In the genomic region with DNA sequence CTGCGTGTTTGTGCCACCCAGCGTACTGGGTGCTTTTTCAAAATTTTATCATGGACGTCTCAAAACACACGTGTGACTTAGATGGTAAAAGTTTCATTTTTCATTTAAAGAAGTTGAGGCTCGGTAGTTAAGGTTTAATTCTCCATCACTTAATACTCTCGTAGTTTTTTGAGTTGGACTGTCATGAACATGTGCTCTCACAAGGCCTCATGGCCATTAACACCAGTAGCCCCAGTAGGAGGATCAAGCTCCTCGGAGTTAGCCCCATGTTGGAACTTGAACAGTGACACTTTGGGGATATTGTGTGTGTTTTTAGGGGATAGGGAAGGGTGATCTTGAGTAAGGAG, we compare ENCODE assay signal across 8 cellular contexts. TPM values are rescaled to one million over a fixed set of nuclear protein-coding genes. Genes with fewer than 3 reads are reported as not detected.
A peak's percentile ranks its signal among the peaks of the same experiment; 100 is the strongest.
DNase-seq lines count a peak whose midpoint lies in the region; ATAC-seq and TF ChIP-seq lines count a peak whose summit lies in the region.

No MANE protein-coding gene starts in this region.

- H3K4me1 ChIP-seq in GM23338 (ENCODE audit: insufficient read depth) (peaks cover 18% of the 10 kb centered on the region; the same call in 1 of the 2 replicates), foreskin keratinocyte (peaks cover 4% of the 10 kb centered on the region), skeletal muscle tissue (ENCODE audit: control insufficient read depth in 3 of 3, insufficient read depth in 3 of 3, low read length in 3 of 3) (peaks cover 6 to 10% (median 10%) of the 10 kb centered on the region in 3 donors)

- CTCF ChIA-PET in T-cell (lab: Charles Lee), result interaction anchor here in 1 of 2 donors (1.0 to 1.1 kb wide), 2 partner anchors 50 to 87 kb away, joined by 4 to 5 read pairs; partner anchors contain the start of gene NCL

- no peaks in the 10 kb centered on the region for H3K9me2 ChIP-seq in GM23338 (ENCODE audit: insufficient read depth)

- H3K4me3 ChIP-seq in GM23338 (peak overlapping the region; percentile 81), skeletal muscle tissue (ENCODE audit: low read length in 3 of 3) (peak overlapping the region; percentile 87 to 95 (median 88))

- 0 out of 2 replicates have a peak, but pooled peaks cover 7% of the 10 kb centered on the region for H3K27me3 ChIP-seq in GM23338 (ENCODE audit: insufficient read depth)
- peaks cover 3% of the 10 kb centered on the region for H3K27me3 ChIP-seq in foreskin keratinocyte
- H3K27me3 ChIP-seq in skeletal muscle tissue (ENCODE audit: control insufficient read depth in 3 of 3, insufficient read depth in 3 of 3, low read length in 3 of 3), result no peaks in the 10 kb centered on the region

- H3K4me2 ChIP-seq in GM23338, result peak overlapping the region; percentile 85

- DNase-seq in GM23338 (ENCODE audit: low spot score) (no peak), T-cell (no peak), foreskin keratinocyte (no peak), kidney glomerular epithelial cell (lab: John Stamatoyannopoulos, UW) (no peak), GF-D8 (lab: John Stamatoyannopoulos, UW) (no peak)
- no peak for DNase-seq in effector CD4-positive, alpha-beta T cell

- ATAC-seq in GM23338 (no peak), T-cell (replicated peaks in 1 of 4) (no peak), foreskin keratinocyte (no peak), HG02571 (IDR thresholded peaks at IDR 0.05; ENCODE audit: unreplicated experiment) (no peak)

- H3K79me2 ChIP-seq in GM23338 (replicated peaks; ENCODE audit: insufficient read depth), result no peaks in the 10 kb centered on the region

- H3K36me3 ChIP-seq in GM23338 (ENCODE audit: insufficient read depth) (no peaks in the 10 kb centered on the region), skeletal muscle tissue (ENCODE audit: control insufficient read depth in 3 of 3, insufficient read depth in 3 of 3, low read length in 3 of 3) (no peaks in the 10 kb centered on the region)

- H3K9me3 Mint-ChIP-seq in GM23338 (no peaks in the 10 kb centered on the region), T-cell (no peaks in the 10 kb centered on the region)

- H3K27me3 Mint-ChIP-seq in GM23338 (ENCODE audit: insufficient read depth, low read depth, poor library complexity) (peaks cover 8% of the 10 kb centered on the region), T-cell (no peaks in the 10 kb centered on the region)

- H3K27ac Mint-ChIP-seq in GM23338 (peak overlapping the region; percentile 89), T-cell (peak overlapping the region; percentile 97 to 98)

- H2AFZ ChIP-seq in GM23338, result peak overlapping the region; percentile 98

- H3K4me1 Mint-ChIP-seq in GM23338, result peaks cover 15% of the 10 kb centered on the region
- H3K4me1 Mint-ChIP-seq in T-cell, result peaks cover 16 to 18% (median 18%) of the 10 kb centered on the region in 3 donors

- H3K27ac ChIP-seq in GM23338 (ENCODE audit: low read depth) (peak overlapping the region; percentile 76; the same call in 1 of the 2 replicates), foreskin keratinocyte (peak overlapping the region; percentile 60), skeletal muscle tissue (ENCODE audit: low read depth, low read length) (peak overlapping the region; percentile 90)

- POLR2A ChIA-PET in T-cell (lab: Charles Lee), result interaction anchor here (0.6 to 1.6 kb wide), 2 partner anchors 47 to 51 kb away, joined by 5 to 12 read pairs; partner anchors contain the start of gene NCL (in 1 of the 2)

- H3K4me3 Mint-ChIP-seq in GM23338 (peak overlapping the region; percentile 96), T-cell (peak overlapping the region; percentile 78 to 89 (median 88))

- peak overlapping the region; percentile 93 to 98 (median 95) for H3K9ac ChIP-seq in skeletal muscle tissue (ENCODE audit: low read depth in 1 of 3, low read length in 3 of 3)

- TF ChIP-seq CTCF in GM23338 (conservative IDR thresholded peaks at IDR 0.05; ENCODE audit: low read depth in 2 of 2) (no peak), foreskin keratinocyte (conservative IDR thresholded peaks at IDR 0.05) (no peak)

- H3K9me3 ChIP-seq in skeletal muscle tissue (ENCODE audit: control insufficient read depth in 3 of 3, low read length in 3 of 3), result no peaks in the 10 kb centered on the region

- H3K36me3 Mint-ChIP-seq in GM23338 (ENCODE audit: low read depth), result no peaks in the 10 kb centered on the region
- no peaks in the 10 kb centered on the region for H3K36me3 Mint-ChIP-seq in T-cell

- H4K20me1 ChIP-seq in GM23338 (replicated peaks; ENCODE audit: insufficient read depth), result no peaks in the 10 kb centered on the region

- no peaks in the 10 kb centered on the region for H3F3A ChIP-seq in GM23338 (replicated peaks; ENCODE audit: low read depth)

TF ChIP-seq in GM23338, 12 proteins besides CTCF, POLR2A, EP300 and RAD21:
- no peak for TF ChIP-seq EZH2phosphoT487 (IDR thresholded peaks at IDR 0.05; ENCODE audit: unreplicated experiment)
- TF ChIP-seq CREB1 (CRISPR knock-in tag; IDR thresholded peaks at IDR 0.05; ENCODE audit: low read depth), result no peak
- TF ChIP-seq, protein P1, sequence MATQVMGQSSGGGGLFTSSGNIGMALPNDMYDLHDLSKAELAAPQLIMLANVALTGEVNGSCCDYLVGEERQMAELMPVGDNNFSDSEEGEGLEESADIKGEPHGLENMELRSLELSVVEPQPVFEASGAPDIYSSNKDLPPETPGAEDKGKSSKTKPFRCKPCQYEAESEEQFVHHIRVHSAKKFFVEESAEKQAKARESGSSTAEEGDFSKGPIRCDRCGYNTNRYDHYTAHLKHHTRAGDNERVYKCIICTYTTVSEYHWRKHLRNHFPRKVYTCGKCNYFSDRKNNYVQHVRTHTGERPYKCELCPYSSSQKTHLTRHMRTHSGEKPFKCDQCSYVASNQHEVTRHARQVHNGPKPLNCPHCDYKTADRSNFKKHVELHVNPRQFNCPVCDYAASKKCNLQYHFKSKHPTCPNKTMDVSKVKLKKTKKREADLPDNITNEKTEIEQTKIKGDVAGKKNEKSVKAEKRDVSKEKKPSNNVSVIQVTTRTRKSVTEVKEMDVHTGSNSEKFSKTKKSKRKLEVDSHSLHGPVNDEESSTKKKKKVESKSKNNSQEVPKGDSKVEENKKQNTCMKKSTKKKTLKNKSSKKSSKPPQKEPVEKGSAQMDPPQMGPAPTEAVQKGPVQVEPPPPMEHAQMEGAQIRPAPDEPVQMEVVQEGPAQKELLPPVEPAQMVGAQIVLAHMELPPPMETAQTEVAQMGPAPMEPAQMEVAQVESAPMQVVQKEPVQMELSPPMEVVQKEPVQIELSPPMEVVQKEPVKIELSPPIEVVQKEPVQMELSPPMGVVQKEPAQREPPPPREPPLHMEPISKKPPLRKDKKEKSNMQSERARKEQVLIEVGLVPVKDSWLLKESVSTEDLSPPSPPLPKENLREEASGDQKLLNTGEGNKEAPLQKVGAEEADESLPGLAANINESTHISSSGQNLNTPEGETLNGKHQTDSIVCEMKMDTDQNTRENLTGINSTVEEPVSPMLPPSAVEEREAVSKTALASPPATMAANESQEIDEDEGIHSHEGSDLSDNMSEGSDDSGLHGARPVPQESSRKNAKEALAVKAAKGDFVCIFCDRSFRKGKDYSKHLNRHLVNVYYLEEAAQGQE (IDR thresholded peaks at IDR 0.05; ENCODE audit: unreplicated experiment), result no peak
- no peak for TF ChIP-seq JUNB (IDR thresholded peaks at IDR 0.05; ENCODE audit: unreplicated experiment)

RNA-seq across cellular contexts. Expression of gene NMUR1, which starts 15.3 kb away (rescaled TPM):
- 0.31 and 0.59 TPM in 2 replicates for total RNA-seq in GM23338 (2014; rRNA removed; shearing (Covaris generic))
- 0.24 and 0.29 TPM in 2 replicates for polyA plus RNA-seq in GM23338 (2016; fragmentation: Nextera tagmentation; extraction: Ambion mirVana)
- 1 to 10 TPM in 2 of 5 donors, under 1 TPM in 3; 0.62 to 3.0 (median 0.70) TPM for total RNA-seq in T-cell
- total RNA-seq in foreskin keratinocyte, result not detected in 2 replicates
- not detected in 2 replicates for polyA plus RNA-seq in foreskin keratinocyte
- 0.52 TPM for total RNA-seq in skeletal muscle tissue

RNA-seq across cellular contexts. Expression of gene NCL, which starts 50.6 kb away (rescaled TPM):
- 439 and 678 TPM in 2 replicates for total RNA-seq in GM23338 (2014; rRNA removed; shearing (Covaris generic))
- polyA plus RNA-seq in GM23338 (2016; fragmentation: Nextera tagmentation; extraction: Ambion mirVana), result 2,192 and 2,269 TPM in 2 replicates
- 100 to 1,000 TPM; 358 to 468 (median 397) TPM for total RNA-seq in T-cell
- 474 and 700 TPM in 2 replicates for total RNA-seq in foreskin keratinocyte
- polyA plus RNA-seq in foreskin keratinocyte, result 414 and 535 TPM in 2 replicates
- 110 TPM for total RNA-seq in skeletal muscle tissue
